18 cellular contexts compared by ENCODE assay signal in genomic region chr5:567664-568060, GRCh38.
"Had no signal": no experiment of that assay in that cellular context is flagged by ENCODE, and none has a peak within 500 bp of the region (broad histone marks: within the 10 kb centered on the region; RNA-seq: fewer than 3 reads in every experiment).

No MANE protein-coding gene starts in this region.

- H3K4me2 ChIP-seq: smooth muscle cell had no signal

- DNase-seq: activated effector memory CD4-positive, alpha-beta T cell treated with anti-CD3 and anti-CD28 coated beads, Interleukin-2, amount 50 U/mL, for 16 hours; activated T-cell treated with anti-CD3 and anti-CD28 coated beads, Interleukin-2, amount 50 U/mL, for 48 hours; erythroblast; islet precursor cell; mammary epithelial cell; occipital lobe; right cardiac atrium; stimulated activated CD4-positive, alpha-beta T cell treated with anti-CD3 and anti-CD28 coated beads, Interleukin-4, amount 100 ng/mL, for 4 hours; stimulated activated CD8-positive, alpha-beta memory T cell treated with anti-CD3 and anti-CD28 coated beads, Interleukin-4, amount 100 ng/mL, for 48 hours; stimulated activated naive CD8-positive, alpha-beta T cell treated with anti-CD3 and anti-CD28 coated beads, Interleukin-15, amount 100 ng/mL, for 72 hours; T-helper 1 cell; T1000 had no signal

- H3K36me3 ChIP-seq: adrenal gland, gastroesophageal sphincter, prostate gland had no signal

- H3K4me3 ChIP-seq: adrenal gland, gastroesophageal sphincter, prostate gland, smooth muscle cell had no signal

- H3K9me3 ChIP-seq: adrenal gland, prostate gland had no signal

- ATAC-seq: activated CD4-positive, CD25-positive, alpha-beta regulatory T cell treated with anti-CD3 and anti-CD28 coated beads, Interleukin-2, amount 50 U/mL, for 24 hours; gastroesophageal sphincter; left lobe of liver had no signal

- H3K27ac ChIP-seq: adrenal gland, gastroesophageal sphincter, prostate gland had no signal

- H3K4me1 ChIP-seq: adrenal gland, prostate gland had no signal
